In the genomic region with DNA sequence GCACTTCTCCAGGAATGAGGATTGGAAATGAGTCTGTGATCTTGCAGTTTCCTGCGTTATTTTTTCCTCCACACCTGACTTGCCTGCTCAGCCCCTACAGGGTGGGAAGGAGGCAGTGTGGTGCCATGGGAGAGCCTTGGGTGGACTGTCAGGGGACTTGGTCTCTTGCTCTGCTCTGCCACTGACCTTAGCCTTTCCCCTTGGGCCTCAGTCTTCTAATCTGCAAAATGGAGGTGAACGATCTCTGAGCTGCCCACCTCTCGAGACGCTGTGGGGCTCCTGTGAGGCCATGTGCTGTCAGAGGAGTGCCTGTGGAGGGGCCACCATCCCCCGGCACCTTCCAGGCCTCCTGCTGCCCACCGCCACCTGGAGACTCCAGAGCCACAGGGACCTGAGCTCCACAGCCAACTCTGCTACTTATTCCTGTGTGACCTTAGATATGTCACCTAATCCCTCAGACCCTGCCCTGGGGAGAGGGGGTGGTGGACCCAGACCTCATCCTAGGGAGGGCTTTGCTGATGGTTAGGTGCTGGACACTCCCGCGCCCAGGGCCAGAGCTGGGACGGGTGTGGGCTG, we compare ENCODE assay signal across 1 cellular context.
A peak's percentile ranks its signal among the peaks of the same experiment; 100 is the strongest.
TF ChIP-seq lines count a peak whose summit lies in the region.

No MANE protein-coding gene starts in this region.

TF ChIP-seq in K562, 482 proteins besides CTCF, POLR2A, EP300 and RAD21 (continued from another document and continues in another):
- TF ChIP-seq CHD7 (IDR thresholded peaks at IDR 0.05; ENCODE audit: low read depth, low read length) (no peak), POLR2G (IDR thresholded peaks at IDR 0.05; ENCODE audit: low read depth, low read length) (no peak), PRPF4 (IDR thresholded peaks at IDR 0.05; ENCODE audit: insufficient read depth, low read depth, low read length, poor library complexity, severe bottlenecking) (no peak), KAT8 (IDR thresholded peaks at IDR 0.05; ENCODE audit: low read depth) (no peak), ZNF511 (CRISPR knock-in tag; IDR thresholded peaks at IDR 0.05) (no peak), DEAF1 (CRISPR knock-in tag; IDR thresholded peaks at IDR 0.05) (no peak), NCOA4 (IDR thresholded peaks at IDR 0.05; ENCODE audit: partially characterized antibody) (no peak), ESRRA (IDR thresholded peaks at IDR 0.05; ENCODE audit: borderline replicate concordance, low read depth) (peak; percentile 95), CTBP1 (IDR thresholded peaks at IDR 0.05; ENCODE audit: borderline replicate concordance) (no peak), ILK (tag; IDR thresholded peaks at IDR 0.05; ENCODE audit: borderline replicate concordance, low read depth) (no peak), ZNF444 (CRISPR knock-in tag; IDR thresholded peaks at IDR 0.05) (no peak), RB1 (IDR thresholded peaks at IDR 0.05; ENCODE audit: low read depth) (no peak), NCOA2 (IDR thresholded peaks at IDR 0.05; ENCODE audit: partially characterized antibody in 2 of 2) (no peak), DIDO1 (tag; IDR thresholded peaks at IDR 0.05; ENCODE audit: low read depth) (no peak), COPS2 (conservative IDR thresholded peaks at IDR 0.05) (no peak), MEIS2 (IDR thresholded peaks at IDR 0.05; ENCODE audit: partially characterized antibody) (no peak), STAT5A (IDR thresholded peaks at IDR 0.05; ENCODE audit: borderline replicate concordance, low read length) (no peak), HLTF (IDR thresholded peaks at IDR 0.05) (no peak), ZBTB7A (IDR thresholded peaks at IDR 0.05; ENCODE audit: borderline replicate concordance, control insufficient read depth, low read depth, low read length) (no peak), POLR3G (IDR thresholded peaks at IDR 0.05; ENCODE audit: extremely low read depth, insufficient read length, insufficient replicate concordance) (no peak), ZNF140 (CRISPR knock-in tag; IDR thresholded peaks at IDR 0.05) (no peak), HMG20A (CRISPR knock-in tag; conservative IDR thresholded peaks at IDR 0.05) (no peak), ADNP (tag; IDR thresholded peaks at IDR 0.05) (0 out of 2 replicates have a peak, but pooled peaks have one; percentile 45), TRIM24 (IDR thresholded peaks at IDR 0.05) (no peak), RBM25 (IDR thresholded peaks at IDR 0.05; ENCODE audit: low read depth, low read length, severe bottlenecking) (peak; percentile 52), HDAC1 (IDR thresholded peaks at IDR 0.05) (no peak), ZNF766 (CRISPR knock-in tag; conservative IDR thresholded peaks at IDR 0.05) (no peak), ZNF274 (IDR thresholded peaks at IDR 0.05; ENCODE audit: borderline replicate concordance, low read depth, low read length) (no peak), ZFX (CRISPR knock-in tag; IDR thresholded peaks at IDR 0.05) (no peak), ZNF174 (CRISPR knock-in tag; IDR thresholded peaks at IDR 0.05) (no peak), NR3C1 (CRISPR knock-in tag; IDR thresholded peaks at IDR 0.05) (no peak), BRF1 (IDR thresholded peaks at IDR 0.05; ENCODE audit: borderline replicate concordance, extremely low read depth, insufficient read length) (no peak), ZNF121 (CRISPR knock-in tag; conservative IDR thresholded peaks at IDR 0.05) (no peak), RCOR1 (IDR thresholded peaks at IDR 0.05; ENCODE audit: borderline replicate concordance in 1 of 2, low read depth in 2 of 2, low read length in 2 of 2) (0 out of 4 replicates have a peak, but pooled peaks of 1 of the 2 experiments have one; percentile 30), BCOR (IDR thresholded peaks at IDR 0.05) (peak; percentile 77; the same call in 1 of the 2 replicates), MNT (conservative IDR thresholded peaks at IDR 0.05) (no peak)
- TF ChIP-seq, protein P1, sequence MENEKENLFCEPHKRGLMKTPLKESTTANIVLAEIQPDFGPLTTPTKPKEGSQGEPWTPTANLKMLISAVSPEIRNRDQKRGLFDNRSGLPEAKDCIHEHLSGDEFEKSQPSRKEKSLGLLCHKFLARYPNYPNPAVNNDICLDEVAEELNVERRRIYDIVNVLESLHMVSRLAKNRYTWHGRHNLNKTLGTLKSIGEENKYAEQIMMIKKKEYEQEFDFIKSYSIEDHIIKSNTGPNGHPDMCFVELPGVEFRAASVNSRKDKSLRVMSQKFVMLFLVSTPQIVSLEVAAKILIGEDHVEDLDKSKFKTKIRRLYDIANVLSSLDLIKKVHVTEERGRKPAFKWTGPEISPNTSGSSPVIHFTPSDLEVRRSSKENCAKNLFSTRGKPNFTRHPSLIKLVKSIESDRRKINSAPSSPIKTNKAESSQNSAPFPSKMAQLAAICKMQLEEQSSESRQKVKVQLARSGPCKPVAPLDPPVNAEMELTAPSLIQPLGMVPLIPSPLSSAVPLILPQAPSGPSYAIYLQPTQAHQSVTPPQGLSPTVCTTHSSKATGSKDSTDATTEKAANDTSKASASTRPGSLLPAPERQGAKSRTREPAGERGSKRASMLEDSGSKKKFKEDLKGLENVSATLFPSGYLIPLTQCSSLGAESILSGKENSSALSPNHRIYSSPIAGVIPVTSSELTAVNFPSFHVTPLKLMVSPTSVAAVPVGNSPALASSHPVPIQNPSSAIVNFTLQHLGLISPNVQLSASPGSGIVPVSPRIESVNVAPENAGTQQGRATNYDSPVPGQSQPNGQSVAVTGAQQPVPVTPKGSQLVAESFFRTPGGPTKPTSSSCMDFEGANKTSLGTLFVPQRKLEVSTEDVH (IDR thresholded peaks at IDR 0.05; ENCODE audit: low read depth, partially characterized antibody): no peak
- TF ChIP-seq, protein P2, sequence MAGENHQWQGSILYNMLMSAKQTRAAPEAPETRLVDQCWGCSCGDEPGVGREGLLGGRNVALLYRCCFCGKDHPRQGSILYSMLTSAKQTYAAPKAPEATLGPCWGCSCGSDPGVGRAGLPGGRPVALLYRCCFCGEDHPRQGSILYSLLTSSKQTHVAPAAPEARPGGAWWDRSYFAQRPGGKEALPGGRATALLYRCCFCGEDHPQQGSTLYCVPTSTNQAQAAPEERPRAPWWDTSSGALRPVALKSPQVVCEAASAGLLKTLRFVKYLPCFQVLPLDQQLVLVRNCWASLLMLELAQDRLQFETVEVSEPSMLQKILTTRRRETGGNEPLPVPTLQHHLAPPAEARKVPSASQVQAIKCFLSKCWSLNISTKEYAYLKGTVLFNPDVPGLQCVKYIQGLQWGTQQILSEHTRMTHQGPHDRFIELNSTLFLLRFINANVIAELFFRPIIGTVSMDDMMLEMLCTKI (IDR thresholded peaks at IDR 0.05; ENCODE audit: partially characterized antibody): no peak
- TF ChIP-seq, protein P3, sequence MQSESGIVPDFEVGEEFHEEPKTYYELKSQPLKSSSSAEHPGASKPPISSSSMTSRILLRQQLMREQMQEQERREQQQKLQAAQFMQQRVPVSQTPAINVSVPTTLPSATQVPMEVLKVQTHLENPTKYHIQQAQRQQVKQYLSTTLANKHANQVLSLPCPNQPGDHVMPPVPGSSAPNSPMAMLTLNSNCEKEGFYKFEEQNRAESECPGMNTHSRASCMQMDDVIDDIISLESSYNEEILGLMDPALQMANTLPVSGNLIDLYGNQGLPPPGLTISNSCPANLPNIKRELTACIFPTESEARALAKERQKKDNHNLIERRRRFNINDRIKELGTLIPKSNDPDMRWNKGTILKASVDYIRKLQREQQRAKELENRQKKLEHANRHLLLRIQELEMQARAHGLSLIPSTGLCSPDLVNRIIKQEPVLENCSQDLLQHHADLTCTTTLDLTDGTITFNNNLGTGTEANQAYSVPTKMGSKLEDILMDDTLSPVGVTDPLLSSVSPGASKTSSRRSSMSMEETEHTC (IDR thresholded peaks at IDR 0.05): no peak
